In genomic region chr6:41027251-41027650, GRCh38 we compare ENCODE assay signal across 3 cellular contexts.
TF ChIP-seq lines count a peak whose summit lies in the region.

No MANE protein-coding gene starts in this region.

TF ChIP-seq in A549, 52 proteins besides CTCF, POLR2A, EP300 and RAD21:
- TF ChIP-seq MAFK (IDR thresholded peaks at IDR 0.05; ENCODE audit: partially characterized antibody) (no peak), BHLHE40 (IDR thresholded peaks at IDR 0.05; ENCODE audit: low read depth, low read length) (no peak), NR3C1 (IDR thresholded peaks at IDR 0.05) (no peak), CHD2 (IDR thresholded peaks at IDR 0.05; ENCODE audit: low read length, partially characterized antibody) (no peak)
TF ChIP-seq in A549: peak in this region for 0.

TF ChIP-seq in HEK293, 187 proteins besides CTCF, POLR2A, EP300 and RAD21:
- no peak for TF ChIP-seq ZNF350 (tag by site-specific recombination; IDR thresholded peaks at IDR 0.05)
- no peak for TF ChIP-seq ZNF184 (tag by site-specific recombination; IDR thresholded peaks at IDR 0.05)
- TF ChIP-seq ZSCAN5A (tag by site-specific recombination; IDR thresholded peaks at IDR 0.05) = no peak
- no peak for TF ChIP-seq ZNF2 (tag by site-specific recombination; IDR thresholded peaks at IDR 0.05)
TF ChIP-seq in HEK293: peak in this region for 0.

TF ChIP-seq in K562, 482 proteins besides CTCF, POLR2A, EP300 and RAD21:
- TF ChIP-seq ZNF263 (CRISPR knock-in tag; IDR thresholded peaks at IDR 0.05; ENCODE audit: borderline replicate concordance) (no peak), STAT5B (CRISPR knock-in tag; IDR thresholded peaks at IDR 0.05) (no peak), ZNF41 (CRISPR knock-in tag; conservative IDR thresholded peaks at IDR 0.05) (no peak), PML (IDR thresholded peaks at IDR 0.05; ENCODE audit: low read length) (no peak), UBTF (IDR thresholded peaks at IDR 0.05; ENCODE audit: borderline replicate concordance in 1 of 2, low read depth in 2 of 2, low read length in 2 of 2) (no peak), SNIP1 (IDR thresholded peaks at IDR 0.05; ENCODE audit: low read depth) (no peak), SMAD2 (IDR thresholded peaks at IDR 0.05; ENCODE audit: low read depth, low read length) (no peak), SAFB2 (IDR thresholded peaks at IDR 0.05; ENCODE audit: borderline replicate concordance, low read depth, low read length, severe bottlenecking) (no peak), ELF4 (CRISPR knock-in tag; IDR thresholded peaks at IDR 0.05) (no peak), ZFP36 (IDR thresholded peaks at IDR 0.05; ENCODE audit: low read depth, low read length, partially characterized antibody) (no peak), BACH1 (tag; IDR thresholded peaks at IDR 0.05) (no peak), SP2 (IDR thresholded peaks at IDR 0.05; ENCODE audit: extremely low read depth, low read depth, low read length, poor library complexity, severe bottlenecking) (no peak), JUND (IDR thresholded peaks at IDR 0.05; ENCODE audit: borderline replicate concordance, low read depth, low read length) (no peak), JUND (tag; IDR thresholded peaks at IDR 0.05; ENCODE audit: borderline replicate concordance, low read depth, low read length) (no peak), ZNF707 (CRISPR knock-in tag; conservative IDR thresholded peaks at IDR 0.05) (no peak), SMARCA5 (IDR thresholded peaks at IDR 0.05) (no peak)
TF ChIP-seq in K562: peak in this region for 0.
